15 cellular contexts compared by ENCODE assay signal in the genomic region with DNA sequence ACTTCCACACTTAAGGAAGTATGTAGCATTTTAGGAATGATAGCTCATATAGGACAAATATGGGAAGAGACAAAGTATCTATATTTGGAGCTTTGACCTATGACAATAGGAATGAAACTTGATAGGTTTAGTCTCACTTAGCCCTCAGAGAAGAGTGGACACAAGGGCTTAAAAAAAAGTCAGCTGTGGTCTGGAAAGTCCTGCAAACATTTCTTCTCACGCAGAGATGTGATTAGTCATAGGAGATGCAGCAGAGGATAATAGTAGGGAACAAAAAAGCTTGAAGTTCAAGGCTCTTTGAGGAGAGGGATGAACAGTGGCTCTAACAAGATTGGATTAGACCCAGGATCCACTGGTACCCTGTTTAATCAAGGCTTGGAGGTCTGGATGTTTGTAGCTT. TPM values are rescaled to one million over a fixed set of nuclear protein-coding genes. Genes with fewer than 3 reads are reported as not detected.
DNase-seq lines count a peak whose midpoint lies in the region; ATAC-seq, FAIRE-seq and TF ChIP-seq lines count a peak whose summit lies in the region.
"Had no signal": no experiment of that assay in that cellular context is flagged by ENCODE, and none has a peak within 500 bp of the region (broad histone marks: within the 10 kb centered on the region; RNA-seq: fewer than 3 reads in every experiment).

No MANE protein-coding gene starts in this region.

- FAIRE-seq in RCC 7860 (lab: Jason Lieb, UNC): peak; percentile 87

- DNase-seq in A172 (ENCODE audit: low spot score): peak; percentile 57
- DNase-seq in GM04503 (ENCODE audit: low read depth): peak; percentile 58
- DNase-seq in RCC 7860 (ENCODE audit: low spot score): peak; percentile 81
- peak; percentile 23 to 94 for DNase-seq in fibroblast of lung (ENCODE audit: low read depth in 2 of 2)
- DNase-seq in BE2C: no peak
- no peak for DNase-seq in activated naive CD4-positive, alpha-beta T cell treated with anti-CD3 and anti-CD28 coated beads, Interleukin-2, amount 50 U/mL, for 72 hours (ENCODE audit: low spot score in 2 of 2)
- DNase-seq in NCI-H748 treated with DMSO at 0.1 percent for 48 hours (lab: John Stamatoyannopoulos, UW): no peak
- DNase-seq in T-helper 17 cell: no peak
- DNase-seq: adrenal gland, endodermal cell, GF-D8, NCI-H2029 treated with DMSO at 0.1 percent for 48 hours, tibial artery had no signal

- H3K27me3 ChIP-seq in fibroblast of lung (ENCODE audit: control insufficient read depth, insufficient read depth, low read length) (peaks cover 8% of the 10 kb centered on the region), BE2C (peaks cover 14% of the 10 kb centered on the region)
- H3K27me3 ChIP-seq: BLaER1 had no signal

- H3K36me3 ChIP-seq in fibroblast of lung (ENCODE audit: control insufficient read depth, insufficient read depth, low read length): no peaks in the 10 kb centered on the region
- no peaks in the 10 kb centered on the region for H3K36me3 ChIP-seq in BE2C
- H3K36me3 ChIP-seq: adrenal gland, BLaER1, prostate gland, tibial artery had no signal

- H3K4me1 ChIP-seq in fibroblast of lung (ENCODE audit: control insufficient read depth, extremely low read depth, insufficient read depth, low read length): no peaks in the 10 kb centered on the region
- no peaks in the 10 kb centered on the region for H3K4me1 ChIP-seq in BE2C
- H3K4me1 ChIP-seq: adrenal gland, BLaER1, prostate gland, tibial artery had no signal

- H3K4me3 ChIP-seq in fibroblast of lung (replicated peaks in 1 of 4; ENCODE audit: control extremely low read depth in 1 of 4, insufficient read depth in 1 of 4, low read depth in 3 of 4, low read length in 4 of 4) (no peak overlapping the region), BE2C (ENCODE audit: low read depth, low read length) (no peak overlapping the region)
- H3K4me3 ChIP-seq: adrenal gland, BLaER1, prostate gland, tibial artery had no signal

- no peaks in the 10 kb centered on the region for H4K20me1 ChIP-seq in fibroblast of lung (ENCODE audit: control insufficient read depth, extremely low read depth, insufficient read depth, low read length)
- H4K20me1 ChIP-seq: BLaER1 had no signal

- no peak overlapping the region for H3K27ac Mint-ChIP-seq in activated naive CD4-positive, alpha-beta T cell treated with anti-CD3 and anti-CD28 coated beads, Interleukin-2, amount 50 U/mL, for 72 hours
- H3K27ac Mint-ChIP-seq in T-helper 17 cell: no peak overlapping the region
- H3K27ac Mint-ChIP-seq: endodermal cell had no signal

- ATAC-seq in activated naive CD4-positive, alpha-beta T cell treated with anti-CD3 and anti-CD28 coated beads, Interleukin-2, amount 50 U/mL, for 72 hours: no peak
- ATAC-seq in T-helper 17 cell: no peak

- no peaks in the 10 kb centered on the region for H3K4me1 Mint-ChIP-seq in T-helper 17 cell

- TF ChIP-seq CTCF in fibroblast of lung (conservative IDR thresholded peaks at IDR 0.05 in 1 of 2, IDR thresholded peaks at IDR 0.05 in 1 of 2; ENCODE audit: low read depth in 1 of 2, low read length in 2 of 2) (no peak), BE2C (IDR thresholded peaks at IDR 0.05; ENCODE audit: low read depth, low read length) (no peak)

- no peaks in the 10 kb centered on the region for H3K79me2 ChIP-seq in fibroblast of lung (ENCODE audit: control insufficient read depth, insufficient read depth, low read length)

- peaks cover 0 to 3% of the 10 kb centered on the region in 2 donors for H3K36me3 Mint-ChIP-seq in activated naive CD4-positive, alpha-beta T cell treated with anti-CD3 and anti-CD28 coated beads, Interleukin-2, amount 50 U/mL, for 72 hours
- peaks cover 5% of the 10 kb centered on the region for H3K36me3 Mint-ChIP-seq in T-helper 17 cell (ENCODE audit: low read depth)

- no peak overlapping the region for H3K4me2 ChIP-seq in fibroblast of lung (ENCODE audit: extremely low read depth, insufficient read depth, low read length)
- H3K4me2 ChIP-seq: BLaER1 had no signal

- H3K4me3 Mint-ChIP-seq in T-helper 17 cell: no peak overlapping the region
- H3K4me3 Mint-ChIP-seq: endodermal cell had no signal

- H3K9me3 ChIP-seq in fibroblast of lung (ENCODE audit: control insufficient read depth, insufficient read depth, low read depth, low read length) (no peaks in the 10 kb centered on the region), BE2C (no peaks in the 10 kb centered on the region), T-helper 17 cell (ENCODE audit: control insufficient read depth, low read length, poor library complexity, severe bottlenecking) (no peaks in the 10 kb centered on the region)
- H3K9me3 ChIP-seq: adrenal gland, BLaER1, prostate gland, tibial artery had no signal

- H3K27me3 Mint-ChIP-seq in T-helper 17 cell: peaks cover 21% of the 10 kb centered on the region

- H2AFZ ChIP-seq in fibroblast of lung (ENCODE audit: low read length): no peak overlapping the region

- no peak overlapping the region for H3K27ac ChIP-seq in fibroblast of lung (ENCODE audit: insufficient read depth, low read length)
- H3K27ac ChIP-seq: adrenal gland, BLaER1, prostate gland, tibial artery had no signal

- H3K9me3 Mint-ChIP-seq in activated naive CD4-positive, alpha-beta T cell treated with anti-CD3 and anti-CD28 coated beads, Interleukin-2, amount 50 U/mL, for 72 hours: no peaks in the 10 kb centered on the region
- H3K9me3 Mint-ChIP-seq: endodermal cell had no signal

- H3K9ac ChIP-seq in fibroblast of lung (ENCODE audit: insufficient read depth, low read length): no peak overlapping the region
- H3K9ac ChIP-seq: BLaER1 had no signal

RNA-seq across cellular contexts. Expression of a gene that starts 14.8 kb away (rescaled TPM):
- total RNA-seq in A172 (2014; rRNA removed; shearing (Covaris generic)): 57.4 and 65.2 TPM in 2 replicates
- 52.0 and 63.4 TPM in 2 replicates for total RNA-seq in fibroblast of lung
- polyA plus RNA-seq in fibroblast of lung: 42.3 and 58.9 TPM in 2 replicates
- 47.7 and 62.1 TPM in 2 replicates for polyA plus RNA-seq in fibroblast of lung (2012)
- polyA minus RNA-seq in fibroblast of lung (ENCODE audit: low replicate concordance): 62.9 and 77.0 TPM in 2 replicates
- 105 TPM for polyA plus RNA-seq in BE2C (2012; ENCODE audit: insufficient read depth, insufficient read length, low read depth)
- 10 to 100 TPM; 76.1 to 77.1 TPM for total RNA-seq in activated naive CD4-positive, alpha-beta T cell treated with anti-CD3 and anti-CD28 coated beads, Interleukin-2, amount 50 U/mL, for 72 hours
- 10 to 100 TPM; 84.8 to 95.2 TPM for total RNA-seq in T-helper 17 cell

RNA-seq across cellular contexts. Expression of a gene that starts 35.2 kb away (rescaled TPM):
- 48.0 and 64.7 TPM in 2 replicates for total RNA-seq in A172 (2014; rRNA removed; shearing (Covaris generic))
- total RNA-seq in fibroblast of lung (39.0 and 44.9 TPM in 2 replicates), T-helper 17 cell (10 to 100 TPM; 22.6 to 25.7 TPM)
- 43.4 and 48.0 TPM in 2 replicates for polyA plus RNA-seq in fibroblast of lung
- polyA plus RNA-seq in fibroblast of lung (2012): 41.7 and 54.9 TPM in 2 replicates
- 70.2 and 74.4 TPM in 2 replicates for polyA minus RNA-seq in fibroblast of lung (ENCODE audit: low replicate concordance)
- polyA plus RNA-seq in BE2C (2012; ENCODE audit: insufficient read depth, insufficient read length, low read depth): 63.5 TPM
- 10 to 100 TPM; 26.3 to 58.8 TPM for total RNA-seq in activated naive CD4-positive, alpha-beta T cell treated with anti-CD3 and anti-CD28 coated beads, Interleukin-2, amount 50 U/mL, for 72 hours

Comparison
In these comparisons a context has a peak if more than half of its experiments do, and no peak if none do; other contexts are left out.
1. DNase-seq: peak in A172 (single experiment), GM04503 (single experiment), RCC 7860 (single experiment) and fibroblast of lung (2 of 2); none in BE2C (single experiment), activated naive CD4-positive, alpha-beta T cell treated with anti-CD3 and anti-CD28 coated beads, Interleukin-2, amount 50 U/mL, for 72 hours (0 of 2), NCI-H748 treated with DMSO at 0.1 percent for 48 hours (single experiment) and T-helper 17 cell (0 of 3).